In the genomic region with DNA sequence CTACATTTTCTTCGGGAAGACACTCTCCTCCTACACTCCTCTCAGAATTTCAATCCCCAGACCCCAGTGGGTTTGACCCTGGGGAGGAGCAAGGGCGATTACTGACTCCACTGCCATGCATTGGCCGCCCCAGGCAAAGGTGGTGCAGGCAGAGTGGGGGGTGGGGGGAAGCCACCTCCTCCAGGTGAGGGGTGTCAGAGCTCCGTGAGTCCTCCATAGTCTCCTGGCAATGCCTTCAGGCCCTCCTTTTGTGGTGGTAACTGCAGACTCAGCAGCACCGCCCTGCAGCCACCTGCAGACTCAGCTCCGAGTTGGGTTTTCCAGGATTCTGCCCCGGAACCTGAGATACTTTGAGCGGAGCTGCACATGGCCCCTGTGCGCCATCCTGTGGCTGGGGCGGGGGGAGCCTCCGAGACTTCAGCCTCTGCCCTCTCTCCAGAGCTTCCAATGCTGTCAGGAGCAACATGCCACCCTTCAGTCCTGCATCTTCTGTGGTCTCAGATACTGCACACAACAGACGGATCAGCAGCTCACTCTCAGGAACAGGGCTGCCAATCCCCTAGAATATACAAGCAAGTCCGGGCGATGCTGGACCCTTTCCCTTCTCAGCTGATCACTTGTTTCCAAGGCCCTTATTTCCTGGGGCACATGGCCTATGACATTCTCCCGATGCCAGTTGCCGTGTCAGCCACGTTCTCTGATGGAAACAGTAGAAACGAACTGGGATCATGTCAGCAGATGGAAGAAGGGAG, we compare ENCODE assay signal across 2 cellular contexts.
TF ChIP-seq lines count a peak whose summit lies in the region.

No MANE protein-coding gene starts in this region.

TF ChIP-seq in GM23338, 12 proteins besides CTCF, POLR2A, EP300 and RAD21 (continued from another document and continues in another):
- TF ChIP-seq, protein P1, sequence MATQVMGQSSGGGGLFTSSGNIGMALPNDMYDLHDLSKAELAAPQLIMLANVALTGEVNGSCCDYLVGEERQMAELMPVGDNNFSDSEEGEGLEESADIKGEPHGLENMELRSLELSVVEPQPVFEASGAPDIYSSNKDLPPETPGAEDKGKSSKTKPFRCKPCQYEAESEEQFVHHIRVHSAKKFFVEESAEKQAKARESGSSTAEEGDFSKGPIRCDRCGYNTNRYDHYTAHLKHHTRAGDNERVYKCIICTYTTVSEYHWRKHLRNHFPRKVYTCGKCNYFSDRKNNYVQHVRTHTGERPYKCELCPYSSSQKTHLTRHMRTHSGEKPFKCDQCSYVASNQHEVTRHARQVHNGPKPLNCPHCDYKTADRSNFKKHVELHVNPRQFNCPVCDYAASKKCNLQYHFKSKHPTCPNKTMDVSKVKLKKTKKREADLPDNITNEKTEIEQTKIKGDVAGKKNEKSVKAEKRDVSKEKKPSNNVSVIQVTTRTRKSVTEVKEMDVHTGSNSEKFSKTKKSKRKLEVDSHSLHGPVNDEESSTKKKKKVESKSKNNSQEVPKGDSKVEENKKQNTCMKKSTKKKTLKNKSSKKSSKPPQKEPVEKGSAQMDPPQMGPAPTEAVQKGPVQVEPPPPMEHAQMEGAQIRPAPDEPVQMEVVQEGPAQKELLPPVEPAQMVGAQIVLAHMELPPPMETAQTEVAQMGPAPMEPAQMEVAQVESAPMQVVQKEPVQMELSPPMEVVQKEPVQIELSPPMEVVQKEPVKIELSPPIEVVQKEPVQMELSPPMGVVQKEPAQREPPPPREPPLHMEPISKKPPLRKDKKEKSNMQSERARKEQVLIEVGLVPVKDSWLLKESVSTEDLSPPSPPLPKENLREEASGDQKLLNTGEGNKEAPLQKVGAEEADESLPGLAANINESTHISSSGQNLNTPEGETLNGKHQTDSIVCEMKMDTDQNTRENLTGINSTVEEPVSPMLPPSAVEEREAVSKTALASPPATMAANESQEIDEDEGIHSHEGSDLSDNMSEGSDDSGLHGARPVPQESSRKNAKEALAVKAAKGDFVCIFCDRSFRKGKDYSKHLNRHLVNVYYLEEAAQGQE (IDR thresholded peaks at IDR 0.05; ENCODE audit: unreplicated experiment) = no peak
- TF ChIP-seq POLR2AphosphoS5 (IDR thresholded peaks at IDR 0.05; ENCODE audit: low read depth) = no peak
- no peak for TF ChIP-seq JUNB (IDR thresholded peaks at IDR 0.05; ENCODE audit: unreplicated experiment)
- TF ChIP-seq, protein P2, sequence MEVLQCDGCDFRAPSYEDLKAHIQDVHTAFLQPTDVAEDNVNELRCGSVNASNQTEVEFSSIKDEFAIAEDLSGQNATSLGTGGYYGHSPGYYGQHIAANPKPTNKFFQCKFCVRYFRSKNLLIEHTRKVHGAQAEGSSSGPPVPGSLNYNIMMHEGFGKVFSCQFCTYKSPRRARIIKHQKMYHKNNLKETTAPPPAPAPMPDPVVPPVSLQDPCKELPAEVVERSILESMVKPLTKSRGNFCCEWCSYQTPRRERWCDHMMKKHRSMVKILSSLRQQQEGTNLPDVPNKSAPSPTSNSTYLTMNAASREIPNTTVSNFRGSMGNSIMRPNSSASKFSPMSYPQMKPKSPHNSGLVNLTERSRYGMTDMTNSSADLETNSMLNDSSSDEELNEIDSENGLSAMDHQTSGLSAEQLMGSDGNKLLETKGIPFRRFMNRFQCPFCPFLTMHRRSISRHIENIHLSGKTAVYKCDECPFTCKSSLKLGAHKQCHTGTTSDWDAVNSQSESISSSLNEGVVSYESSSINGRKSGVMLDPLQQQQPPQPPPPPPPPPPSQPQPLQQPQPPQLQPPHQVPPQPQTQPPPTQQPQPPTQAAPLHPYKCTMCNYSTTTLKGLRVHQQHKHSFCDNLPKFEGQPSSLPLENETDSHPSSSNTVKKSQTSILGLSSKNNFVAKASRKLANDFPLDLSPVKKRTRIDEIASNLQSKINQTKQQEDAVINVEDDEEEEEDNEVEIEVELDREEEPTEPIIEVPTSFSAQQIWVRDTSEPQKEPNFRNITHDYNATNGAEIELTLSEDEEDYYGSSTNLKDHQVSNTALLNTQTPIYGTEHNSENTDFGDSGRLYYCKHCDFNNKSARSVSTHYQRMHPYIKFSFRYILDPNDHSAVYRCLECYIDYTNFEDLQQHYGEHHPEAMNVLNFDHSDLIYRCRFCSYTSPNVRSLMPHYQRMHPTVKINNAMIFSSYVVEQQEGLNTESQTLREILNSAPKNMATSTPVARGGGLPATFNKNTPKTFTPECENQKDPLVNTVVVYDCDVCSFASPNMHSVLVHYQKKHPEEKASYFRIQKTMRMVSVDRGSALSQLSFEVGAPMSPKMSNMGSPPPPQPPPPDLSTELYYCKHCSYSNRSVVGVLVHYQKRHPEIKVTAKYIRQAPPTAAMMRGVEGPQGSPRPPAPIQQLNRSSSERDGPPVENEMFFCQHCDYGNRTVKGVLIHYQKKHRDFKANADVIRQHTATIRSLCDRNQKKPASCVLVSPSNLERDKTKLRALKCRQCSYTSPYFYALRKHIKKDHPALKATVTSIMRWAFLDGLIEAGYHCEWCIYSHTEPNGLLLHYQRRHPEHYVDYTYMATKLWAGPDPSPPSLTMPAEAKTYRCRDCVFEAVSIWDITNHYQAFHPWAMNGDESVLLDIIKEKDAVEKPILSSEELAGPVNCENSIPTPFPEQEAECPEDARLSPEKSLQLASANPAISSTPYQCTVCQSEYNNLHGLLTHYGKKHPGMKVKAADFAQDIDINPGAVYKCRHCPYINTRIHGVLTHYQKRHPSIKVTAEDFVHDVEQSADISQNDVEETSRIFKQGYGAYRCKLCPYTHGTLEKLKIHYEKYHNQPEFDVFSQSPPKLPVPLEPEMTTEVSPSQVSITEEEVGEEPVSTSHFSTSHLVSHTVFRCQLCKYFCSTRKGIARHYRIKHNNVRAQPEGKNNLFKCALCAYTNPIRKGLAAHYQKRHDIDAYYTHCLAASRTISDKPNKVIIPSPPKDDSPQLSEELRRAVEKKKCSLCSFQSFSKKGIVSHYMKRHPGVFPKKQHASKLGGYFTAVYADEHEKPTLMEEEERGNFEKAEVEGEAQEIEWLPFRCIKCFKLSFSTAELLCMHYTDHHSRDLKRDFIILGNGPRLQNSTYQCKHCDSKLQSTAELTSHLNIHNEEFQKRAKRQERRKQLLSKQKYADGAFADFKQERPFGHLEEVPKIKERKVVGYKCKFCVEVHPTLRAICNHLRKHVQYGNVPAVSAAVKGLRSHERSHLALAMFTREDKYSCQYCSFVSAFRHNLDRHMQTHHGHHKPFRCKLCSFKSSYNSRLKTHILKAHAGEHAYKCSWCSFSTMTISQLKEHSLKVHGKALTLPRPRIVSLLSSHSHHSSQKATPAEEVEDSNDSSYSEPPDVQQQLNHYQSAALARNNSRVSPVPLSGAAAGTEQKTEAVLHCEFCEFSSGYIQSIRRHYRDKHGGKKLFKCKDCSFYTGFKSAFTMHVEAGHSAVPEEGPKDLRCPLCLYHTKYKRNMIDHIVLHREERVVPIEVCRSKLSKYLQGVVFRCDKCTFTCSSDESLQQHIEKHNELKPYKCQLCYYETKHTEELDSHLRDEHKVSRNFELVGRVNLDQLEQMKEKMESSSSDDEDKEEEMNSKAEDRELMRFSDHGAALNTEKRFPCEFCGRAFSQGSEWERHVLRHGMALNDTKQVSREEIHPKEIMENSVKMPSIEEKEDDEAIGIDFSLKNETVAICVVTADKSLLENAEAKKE (CRISPR knock-in tag; IDR thresholded peaks at IDR 0.05) = no peak
- TF ChIP-seq, protein P3, sequence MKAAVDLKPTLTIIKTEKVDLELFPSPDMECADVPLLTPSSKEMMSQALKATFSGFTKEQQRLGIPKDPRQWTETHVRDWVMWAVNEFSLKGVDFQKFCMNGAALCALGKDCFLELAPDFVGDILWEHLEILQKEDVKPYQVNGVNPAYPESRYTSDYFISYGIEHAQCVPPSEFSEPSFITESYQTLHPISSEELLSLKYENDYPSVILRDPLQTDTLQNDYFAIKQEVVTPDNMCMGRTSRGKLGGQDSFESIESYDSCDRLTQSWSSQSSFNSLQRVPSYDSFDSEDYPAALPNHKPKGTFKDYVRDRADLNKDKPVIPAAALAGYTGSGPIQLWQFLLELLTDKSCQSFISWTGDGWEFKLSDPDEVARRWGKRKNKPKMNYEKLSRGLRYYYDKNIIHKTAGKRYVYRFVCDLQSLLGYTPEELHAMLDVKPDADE (IDR thresholded peaks at IDR 0.05) = no peak
- TF ChIP-seq EZH2phosphoT487 (IDR thresholded peaks at IDR 0.05; ENCODE audit: unreplicated experiment) = no peak
- TF ChIP-seq ZNF331 (CRISPR knock-in tag; IDR thresholded peaks at IDR 0.05; ENCODE audit: low read depth) = no peak

TF ChIP-seq in SK-N-SH, 30 proteins besides CTCF, POLR2A, EP300 and RAD21 (continued from another document):
- TF ChIP-seq, protein P4, sequence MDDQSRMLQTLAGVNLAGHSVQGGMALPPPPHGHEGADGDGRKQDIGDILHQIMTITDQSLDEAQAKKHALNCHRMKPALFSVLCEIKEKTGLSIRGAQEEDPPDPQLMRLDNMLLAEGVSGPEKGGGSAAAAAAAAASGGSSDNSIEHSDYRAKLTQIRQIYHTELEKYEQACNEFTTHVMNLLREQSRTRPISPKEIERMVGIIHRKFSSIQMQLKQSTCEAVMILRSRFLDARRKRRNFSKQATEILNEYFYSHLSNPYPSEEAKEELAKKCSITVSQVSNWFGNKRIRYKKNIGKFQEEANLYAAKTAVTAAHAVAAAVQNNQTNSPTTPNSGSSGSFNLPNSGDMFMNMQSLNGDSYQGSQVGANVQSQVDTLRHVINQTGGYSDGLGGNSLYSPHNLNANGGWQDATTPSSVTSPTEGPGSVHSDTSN (IDR thresholded peaks at IDR 0.05) = no peak
